1 cellular context compared by ENCODE assay signal in the genomic region with DNA sequence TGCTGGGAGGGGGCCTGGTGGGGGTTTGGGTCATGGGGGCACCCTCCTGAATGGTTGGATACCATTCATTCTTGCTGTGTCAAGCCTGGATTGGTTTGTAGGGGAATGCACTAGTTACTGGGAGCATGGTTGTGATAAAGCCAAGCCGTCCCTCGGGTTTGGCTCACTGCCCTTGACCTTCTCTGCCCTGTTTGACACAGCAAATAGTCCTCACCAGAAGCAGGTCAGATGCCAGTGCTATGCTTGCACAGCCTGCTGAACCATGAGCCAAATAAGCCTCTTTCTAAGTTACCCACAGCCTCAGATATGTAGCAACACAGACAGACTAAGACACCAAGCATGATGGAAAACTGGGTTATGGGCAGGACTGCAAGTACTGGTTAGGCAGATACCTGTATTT.
TF ChIP-seq lines count a peak whose summit lies in the region.

No MANE protein-coding gene starts in this region.

TF ChIP-seq in HepG2, 621 proteins besides CTCF, POLR2A, EP300 and RAD21 (continued from another document and continues in another):
- TF ChIP-seq ZNF101 (CRISPR knock-in tag; IDR thresholded peaks at IDR 0.05; ENCODE audit: borderline replicate concordance, low read depth) (no peak), ZNF614 (CRISPR knock-in tag; IDR thresholded peaks at IDR 0.05; ENCODE audit: borderline replicate concordance) (peak; percentile 90), KLF16 (CRISPR knock-in tag; IDR thresholded peaks at IDR 0.05) (peak in 1 of 2 experiments; percentile 57; a peak in 1 of 4 replicates), ZNF563 (CRISPR knock-in tag; IDR thresholded peaks at IDR 0.05) (no peak), ZNF558 (CRISPR knock-in tag; IDR thresholded peaks at IDR 0.05; ENCODE audit: borderline replicate concordance) (no peak; the same call in 1 of the 2 replicates), ZNF720 (CRISPR knock-in tag; IDR thresholded peaks at IDR 0.05) (no peak), ZBTB7B (CRISPR knock-in tag; IDR thresholded peaks at IDR 0.05) (no peak), GABPA (IDR thresholded peaks at IDR 0.05; ENCODE audit: low read depth, low read length) (no peak), GABPA (CRISPR knock-in tag; IDR thresholded peaks at IDR 0.05; ENCODE audit: low read depth) (peak; percentile 74), ZNF367 (CRISPR knock-in tag; IDR thresholded peaks at IDR 0.05; ENCODE audit: borderline replicate concordance) (no peak), ZNF235 (CRISPR knock-in tag; IDR thresholded peaks at IDR 0.05; ENCODE audit: borderline replicate concordance) (no peak), MTA3 (CRISPR knock-in tag; IDR thresholded peaks at IDR 0.05) (no peak), ZNF337 (CRISPR knock-in tag; IDR thresholded peaks at IDR 0.05; ENCODE audit: borderline replicate concordance, low read depth) (no peak), RXRA (CRISPR knock-in tag; IDR thresholded peaks at IDR 0.05) (peak; percentile 96), JUND (CRISPR knock-in tag; IDR thresholded peaks at IDR 0.05) (no peak), IRF2 (CRISPR knock-in tag; IDR thresholded peaks at IDR 0.05) (peak; percentile 69; the same call in 1 of the 2 replicates), MTF1 (CRISPR knock-in tag; IDR thresholded peaks at IDR 0.05) (no peak), KDM6A (CRISPR knock-in tag; IDR thresholded peaks at IDR 0.05; ENCODE audit: low read depth) (peak; percentile 70), ZFX (CRISPR knock-in tag; IDR thresholded peaks at IDR 0.05; ENCODE audit: low read depth) (peak; percentile 44; the same call in 1 of the 2 replicates), SIX4 (CRISPR knock-in tag; IDR thresholded peaks at IDR 0.05) (no peak), PHF21A (CRISPR knock-in tag; IDR thresholded peaks at IDR 0.05) (peak; percentile 74; the same call in 1 of the 2 replicates), POLR2AphosphoS5 (IDR thresholded peaks at IDR 0.05; ENCODE audit: low read depth, low read length) (no peak), GABPB1 (CRISPR knock-in tag; IDR thresholded peaks at IDR 0.05) (no peak), NR2F2 (IDR thresholded peaks at IDR 0.05; ENCODE audit: borderline replicate concordance, low read depth) (peak; percentile 97), POLR2G (IDR thresholded peaks at IDR 0.05; ENCODE audit: low read depth, low read length) (no peak), ZBTB20 (CRISPR knock-in tag; IDR thresholded peaks at IDR 0.05; ENCODE audit: borderline replicate concordance, low read depth) (no peak), MIER3 (CRISPR knock-in tag; IDR thresholded peaks at IDR 0.05; ENCODE audit: borderline replicate concordance) (no peak; the same call in 1 of the 2 replicates), MAFK (conservative IDR thresholded peaks at IDR 0.05 in 1 of 2, IDR thresholded peaks at IDR 0.05 in 1 of 2; ENCODE audit: low read length in 2 of 2) (peak in 1 of 2 experiments; percentile 16; a peak in 1 of 4 replicates), GLI4 (CRISPR knock-in tag; IDR thresholded peaks at IDR 0.05; ENCODE audit: borderline replicate concordance) (no peak), ZNF652 (CRISPR knock-in tag; IDR thresholded peaks at IDR 0.05; ENCODE audit: borderline replicate concordance, low read depth) (no peak), FOXO1 (CRISPR knock-in tag; IDR thresholded peaks at IDR 0.05) (peak; percentile 75; the same call in 1 of the 2 replicates), JARID2 (CRISPR knock-in tag; IDR thresholded peaks at IDR 0.05; ENCODE audit: insufficient replicate concordance) (no peak), ATF1 (CRISPR knock-in tag; IDR thresholded peaks at IDR 0.05) (no peak), HOXA3 (CRISPR knock-in tag; IDR thresholded peaks at IDR 0.05) (peak; percentile 90), GTF2F1 (IDR thresholded peaks at IDR 0.05; ENCODE audit: low read length) (no peak), ZNF572 (CRISPR knock-in tag; IDR thresholded peaks at IDR 0.05) (no peak), ZNF33B (CRISPR knock-in tag; IDR thresholded peaks at IDR 0.05) (no peak), ZNF879 (CRISPR knock-in tag; IDR thresholded peaks at IDR 0.05) (no peak), NFYB (CRISPR knock-in tag; IDR thresholded peaks at IDR 0.05) (no peak), ZNF350 (CRISPR knock-in tag; IDR thresholded peaks at IDR 0.05; ENCODE audit: borderline replicate concordance, low read depth) (peak; percentile 46; the same call in 1 of the 2 replicates), MATR3 (CRISPR knock-in tag; IDR thresholded peaks at IDR 0.05) (no peak), BRCA1 (CRISPR knock-in tag; IDR thresholded peaks at IDR 0.05) (no peak), WIZ (CRISPR knock-in tag; IDR thresholded peaks at IDR 0.05) (no peak), ZNF775 (CRISPR knock-in tag; IDR thresholded peaks at IDR 0.05; ENCODE audit: borderline replicate concordance) (no peak)
- TF ChIP-seq, protein P1, sequence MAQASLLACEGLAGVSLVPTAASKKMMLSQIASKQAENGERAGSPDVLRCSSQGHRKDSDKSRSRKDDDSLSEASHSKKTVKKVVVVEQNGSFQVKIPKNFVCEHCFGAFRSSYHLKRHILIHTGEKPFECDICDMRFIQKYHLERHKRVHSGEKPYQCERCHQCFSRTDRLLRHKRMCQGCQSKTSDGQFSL (CRISPR knock-in tag; IDR thresholded peaks at IDR 0.05), result peak; percentile 45; the same call in 1 of the 2 replicates
- TF ChIP-seq, protein P2, sequence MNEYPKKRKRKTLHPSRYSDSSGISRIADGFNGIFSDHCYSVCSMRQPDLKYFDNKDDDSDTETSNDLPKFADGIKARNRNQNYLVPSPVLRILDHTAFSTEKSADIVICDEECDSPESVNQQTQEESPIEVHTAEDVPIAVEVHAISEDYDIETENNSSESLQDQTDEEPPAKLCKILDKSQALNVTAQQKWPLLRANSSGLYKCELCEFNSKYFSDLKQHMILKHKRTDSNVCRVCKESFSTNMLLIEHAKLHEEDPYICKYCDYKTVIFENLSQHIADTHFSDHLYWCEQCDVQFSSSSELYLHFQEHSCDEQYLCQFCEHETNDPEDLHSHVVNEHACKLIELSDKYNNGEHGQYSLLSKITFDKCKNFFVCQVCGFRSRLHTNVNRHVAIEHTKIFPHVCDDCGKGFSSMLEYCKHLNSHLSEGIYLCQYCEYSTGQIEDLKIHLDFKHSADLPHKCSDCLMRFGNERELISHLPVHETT (CRISPR knock-in tag; conservative IDR thresholded peaks at IDR 0.05), result no peak
- TF ChIP-seq, protein P3, sequence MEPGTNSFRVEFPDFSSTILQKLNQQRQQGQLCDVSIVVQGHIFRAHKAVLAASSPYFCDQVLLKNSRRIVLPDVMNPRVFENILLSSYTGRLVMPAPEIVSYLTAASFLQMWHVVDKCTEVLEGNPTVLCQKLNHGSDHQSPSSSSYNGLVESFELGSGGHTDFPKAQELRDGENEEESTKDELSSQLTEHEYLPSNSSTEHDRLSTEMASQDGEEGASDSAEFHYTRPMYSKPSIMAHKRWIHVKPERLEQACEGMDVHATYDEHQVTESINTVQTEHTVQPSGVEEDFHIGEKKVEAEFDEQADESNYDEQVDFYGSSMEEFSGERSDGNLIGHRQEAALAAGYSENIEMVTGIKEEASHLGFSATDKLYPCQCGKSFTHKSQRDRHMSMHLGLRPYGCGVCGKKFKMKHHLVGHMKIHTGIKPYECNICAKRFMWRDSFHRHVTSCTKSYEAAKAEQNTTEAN (CRISPR knock-in tag; conservative IDR thresholded peaks at IDR 0.05), result no peak
- TF ChIP-seq, protein P4, sequence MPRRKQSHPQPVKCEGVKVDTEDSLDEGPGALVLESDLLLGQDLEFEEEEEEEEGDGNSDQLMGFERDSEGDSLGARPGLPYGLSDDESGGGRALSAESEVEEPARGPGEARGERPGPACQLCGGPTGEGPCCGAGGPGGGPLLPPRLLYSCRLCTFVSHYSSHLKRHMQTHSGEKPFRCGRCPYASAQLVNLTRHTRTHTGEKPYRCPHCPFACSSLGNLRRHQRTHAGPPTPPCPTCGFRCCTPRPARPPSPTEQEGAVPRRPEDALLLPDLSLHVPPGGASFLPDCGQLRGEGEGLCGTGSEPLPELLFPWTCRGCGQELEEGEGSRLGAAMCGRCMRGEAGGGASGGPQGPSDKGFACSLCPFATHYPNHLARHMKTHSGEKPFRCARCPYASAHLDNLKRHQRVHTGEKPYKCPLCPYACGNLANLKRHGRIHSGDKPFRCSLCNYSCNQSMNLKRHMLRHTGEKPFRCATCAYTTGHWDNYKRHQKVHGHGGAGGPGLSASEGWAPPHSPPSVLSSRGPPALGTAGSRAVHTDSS (CRISPR knock-in tag; conservative IDR thresholded peaks at IDR 0.05), result no peak
- TF ChIP-seq, protein P5, sequence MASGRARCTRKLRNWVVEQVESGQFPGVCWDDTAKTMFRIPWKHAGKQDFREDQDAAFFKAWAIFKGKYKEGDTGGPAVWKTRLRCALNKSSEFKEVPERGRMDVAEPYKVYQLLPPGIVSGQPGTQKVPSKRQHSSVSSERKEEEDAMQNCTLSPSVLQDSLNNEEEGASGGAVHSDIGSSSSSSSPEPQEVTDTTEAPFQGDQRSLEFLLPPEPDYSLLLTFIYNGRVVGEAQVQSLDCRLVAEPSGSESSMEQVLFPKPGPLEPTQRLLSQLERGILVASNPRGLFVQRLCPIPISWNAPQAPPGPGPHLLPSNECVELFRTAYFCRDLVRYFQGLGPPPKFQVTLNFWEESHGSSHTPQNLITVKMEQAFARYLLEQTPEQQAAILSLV (CRISPR knock-in tag; IDR thresholded peaks at IDR 0.05; ENCODE audit: borderline replicate concordance), result no peak
- TF ChIP-seq, protein P6, sequence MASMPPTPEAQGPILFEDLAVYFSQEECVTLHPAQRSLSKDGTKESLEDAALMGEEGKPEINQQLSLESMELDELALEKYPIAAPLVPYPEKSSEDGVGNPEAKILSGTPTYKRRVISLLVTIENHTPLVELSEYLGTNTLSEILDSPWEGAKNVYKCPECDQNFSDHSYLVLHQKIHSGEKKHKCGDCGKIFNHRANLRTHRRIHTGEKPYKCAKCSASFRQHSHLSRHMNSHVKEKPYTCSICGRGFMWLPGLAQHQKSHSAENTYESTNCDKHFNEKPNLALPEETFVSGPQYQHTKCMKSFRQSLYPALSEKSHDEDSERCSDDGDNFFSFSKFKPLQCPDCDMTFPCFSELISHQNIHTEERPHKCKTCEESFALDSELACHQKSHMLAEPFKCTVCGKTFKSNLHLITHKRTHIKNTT (CRISPR knock-in tag; IDR thresholded peaks at IDR 0.05), result no peak
- TF ChIP-seq, protein P7, sequence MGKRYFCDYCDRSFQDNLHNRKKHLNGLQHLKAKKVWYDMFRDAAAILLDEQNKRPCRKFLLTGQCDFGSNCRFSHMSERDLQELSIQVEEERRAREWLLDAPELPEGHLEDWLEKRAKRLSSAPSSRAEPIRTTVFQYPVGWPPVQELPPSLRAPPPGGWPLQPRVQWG (CRISPR knock-in tag; IDR thresholded peaks at IDR 0.05; ENCODE audit: borderline replicate concordance, low read depth), result no peak
- TF ChIP-seq, protein P8, sequence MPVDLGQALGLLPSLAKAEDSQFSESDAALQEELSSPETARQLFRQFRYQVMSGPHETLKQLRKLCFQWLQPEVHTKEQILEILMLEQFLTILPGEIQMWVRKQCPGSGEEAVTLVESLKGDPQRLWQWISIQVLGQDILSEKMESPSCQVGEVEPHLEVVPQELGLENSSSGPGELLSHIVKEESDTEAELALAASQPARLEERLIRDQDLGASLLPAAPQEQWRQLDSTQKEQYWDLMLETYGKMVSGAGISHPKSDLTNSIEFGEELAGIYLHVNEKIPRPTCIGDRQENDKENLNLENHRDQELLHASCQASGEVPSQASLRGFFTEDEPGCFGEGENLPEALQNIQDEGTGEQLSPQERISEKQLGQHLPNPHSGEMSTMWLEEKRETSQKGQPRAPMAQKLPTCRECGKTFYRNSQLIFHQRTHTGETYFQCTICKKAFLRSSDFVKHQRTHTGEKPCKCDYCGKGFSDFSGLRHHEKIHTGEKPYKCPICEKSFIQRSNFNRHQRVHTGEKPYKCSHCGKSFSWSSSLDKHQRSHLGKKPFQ (CRISPR knock-in tag; IDR thresholded peaks at IDR 0.05; ENCODE audit: insufficient replicate concordance), result no peak
- TF ChIP-seq, protein P9, sequence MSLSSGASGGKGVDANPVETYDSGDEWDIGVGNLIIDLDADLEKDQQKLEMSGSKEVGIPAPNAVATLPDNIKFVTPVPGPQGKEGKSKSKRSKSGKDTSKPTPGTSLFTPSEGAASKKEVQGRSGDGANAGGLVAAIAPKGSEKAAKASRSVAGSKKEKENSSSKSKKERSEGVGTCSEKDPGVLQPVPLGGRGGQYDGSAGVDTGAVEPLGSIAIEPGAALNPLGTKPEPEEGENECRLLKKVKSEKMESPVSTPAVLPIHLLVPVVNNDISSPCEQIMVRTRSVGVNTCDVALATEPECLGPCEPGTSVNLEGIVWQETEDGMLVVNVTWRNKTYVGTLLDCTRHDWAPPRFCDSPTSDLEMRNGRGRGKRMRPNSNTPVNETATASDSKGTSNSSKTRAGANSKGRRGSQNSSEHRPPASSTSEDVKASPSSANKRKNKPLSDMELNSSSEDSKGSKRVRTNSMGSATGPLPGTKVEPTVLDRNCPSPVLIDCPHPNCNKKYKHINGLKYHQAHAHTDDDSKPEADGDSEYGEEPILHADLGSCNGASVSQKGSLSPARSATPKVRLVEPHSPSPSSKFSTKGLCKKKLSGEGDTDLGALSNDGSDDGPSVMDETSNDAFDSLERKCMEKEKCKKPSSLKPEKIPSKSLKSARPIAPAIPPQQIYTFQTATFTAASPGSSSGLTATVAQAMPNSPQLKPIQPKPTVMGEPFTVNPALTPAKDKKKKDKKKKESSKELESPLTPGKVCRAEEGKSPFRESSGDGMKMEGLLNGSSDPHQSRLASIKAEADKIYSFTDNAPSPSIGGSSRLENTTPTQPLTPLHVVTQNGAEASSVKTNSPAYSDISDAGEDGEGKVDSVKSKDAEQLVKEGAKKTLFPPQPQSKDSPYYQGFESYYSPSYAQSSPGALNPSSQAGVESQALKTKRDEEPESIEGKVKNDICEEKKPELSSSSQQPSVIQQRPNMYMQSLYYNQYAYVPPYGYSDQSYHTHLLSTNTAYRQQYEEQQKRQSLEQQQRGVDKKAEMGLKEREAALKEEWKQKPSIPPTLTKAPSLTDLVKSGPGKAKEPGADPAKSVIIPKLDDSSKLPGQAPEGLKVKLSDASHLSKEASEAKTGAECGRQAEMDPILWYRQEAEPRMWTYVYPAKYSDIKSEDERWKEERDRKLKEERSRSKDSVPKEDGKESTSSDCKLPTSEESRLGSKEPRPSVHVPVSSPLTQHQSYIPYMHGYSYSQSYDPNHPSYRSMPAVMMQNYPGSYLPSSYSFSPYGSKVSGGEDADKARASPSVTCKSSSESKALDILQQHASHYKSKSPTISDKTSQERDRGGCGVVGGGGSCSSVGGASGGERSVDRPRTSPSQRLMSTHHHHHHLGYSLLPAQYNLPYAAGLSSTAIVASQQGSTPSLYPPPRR (CRISPR knock-in tag; IDR thresholded peaks at IDR 0.05; ENCODE audit: borderline replicate concordance), result peak; percentile 82; the same call in 1 of the 2 replicates
- TF ChIP-seq, protein P10, sequence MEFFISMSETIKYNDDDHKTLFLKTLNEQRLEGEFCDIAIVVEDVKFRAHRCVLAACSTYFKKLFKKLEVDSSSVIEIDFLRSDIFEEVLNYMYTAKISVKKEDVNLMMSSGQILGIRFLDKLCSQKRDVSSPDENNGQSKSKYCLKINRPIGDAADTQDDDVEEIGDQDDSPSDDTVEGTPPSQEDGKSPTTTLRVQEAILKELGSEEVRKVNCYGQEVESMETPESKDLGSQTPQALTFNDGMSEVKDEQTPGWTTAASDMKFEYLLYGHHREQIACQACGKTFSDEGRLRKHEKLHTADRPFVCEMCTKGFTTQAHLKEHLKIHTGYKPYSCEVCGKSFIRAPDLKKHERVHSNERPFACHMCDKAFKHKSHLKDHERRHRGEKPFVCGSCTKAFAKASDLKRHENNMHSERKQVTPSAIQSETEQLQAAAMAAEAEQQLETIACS (CRISPR knock-in tag; IDR thresholded peaks at IDR 0.05), result no peak
- TF ChIP-seq, protein P11, sequence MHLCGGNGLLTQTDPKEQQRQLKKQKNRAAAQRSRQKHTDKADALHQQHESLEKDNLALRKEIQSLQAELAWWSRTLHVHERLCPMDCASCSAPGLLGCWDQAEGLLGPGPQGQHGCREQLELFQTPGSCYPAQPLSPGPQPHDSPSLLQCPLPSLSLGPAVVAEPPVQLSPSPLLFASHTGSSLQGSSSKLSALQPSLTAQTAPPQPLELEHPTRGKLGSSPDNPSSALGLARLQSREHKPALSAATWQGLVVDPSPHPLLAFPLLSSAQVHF (CRISPR knock-in tag; IDR thresholded peaks at IDR 0.05), result no peak
